ENCODE assay signal across 1 cellular context in the genomic region with DNA sequence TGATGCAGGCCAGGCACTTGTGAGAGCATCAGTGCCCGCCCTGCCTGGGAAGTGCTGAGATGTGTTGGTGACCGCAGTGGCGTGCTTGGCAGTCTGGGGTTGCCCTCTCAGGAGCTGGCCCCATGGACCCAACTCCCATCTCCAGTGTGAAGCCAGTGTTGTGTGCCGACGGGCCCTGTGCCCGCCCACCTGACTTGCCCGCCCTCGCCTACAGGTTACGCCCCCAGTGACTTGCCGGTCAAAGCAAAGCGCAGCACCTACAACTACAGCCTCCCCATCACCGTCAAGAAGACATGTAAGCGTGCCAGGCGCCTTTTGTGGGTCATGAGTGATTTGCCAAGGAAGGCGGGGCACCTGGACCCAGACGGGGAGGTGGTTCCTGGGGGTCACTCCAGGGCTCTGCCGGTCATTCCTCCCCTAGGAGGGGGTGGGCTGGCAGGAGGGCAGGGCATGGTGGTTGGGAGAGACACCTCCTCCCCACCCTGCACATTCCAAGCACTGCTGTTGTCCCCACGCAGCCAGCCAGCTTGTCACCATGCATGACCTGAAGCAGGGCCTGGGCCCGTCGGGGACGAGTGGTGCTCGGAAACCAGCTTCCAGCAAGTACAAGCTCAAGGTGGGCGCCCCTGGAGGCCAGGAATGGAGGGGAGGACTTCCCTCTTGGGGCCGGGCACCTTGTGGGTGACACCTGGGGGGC.
TF ChIP-seq lines count a peak whose summit lies in the region.

No MANE protein-coding gene starts in this region.

TF ChIP-seq in IMR-90, 13 proteins besides CTCF, POLR2A, EP300 and RAD21:
- TF ChIP-seq SMC3 (IDR thresholded peaks at IDR 0.05; ENCODE audit: low read depth, low read length) (no peak), RCOR1 (IDR thresholded peaks at IDR 0.05; ENCODE audit: insufficient replicate concordance, low read length) (no peak), NFE2L2 (IDR thresholded peaks at IDR 0.05; ENCODE audit: low read depth, low read length) (no peak), MAZ (IDR thresholded peaks at IDR 0.05; ENCODE audit: borderline replicate concordance, low read depth, low read length) (no peak), MAFK (IDR thresholded peaks at IDR 0.05; ENCODE audit: low read depth, low read length) (no peak), CEBPB (IDR thresholded peaks at IDR 0.05; ENCODE audit: low read depth, low read length) (no peak)
